ENCODE assay signal across 9 cellular contexts in the genomic region with DNA sequence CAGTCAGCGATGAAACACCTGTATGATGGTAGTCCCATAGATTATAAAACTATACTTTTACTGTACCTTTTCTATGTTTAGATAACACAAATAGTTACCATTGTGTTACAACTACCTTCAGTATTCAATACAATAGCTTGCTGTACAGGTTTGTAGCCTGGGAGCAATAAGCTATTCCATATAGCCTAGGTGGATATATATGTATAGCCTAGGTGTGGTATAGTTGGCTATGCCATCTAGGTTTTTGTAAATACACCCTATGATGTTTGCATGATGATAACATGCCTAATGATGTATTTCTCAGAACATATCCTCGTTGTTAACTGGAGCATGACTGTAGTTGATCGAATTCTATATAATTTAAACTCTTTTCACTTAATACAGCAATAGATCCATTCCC.
"Had no signal": no experiment of that assay in that cellular context is flagged by ENCODE, and none has a peak within 500 bp of the region (broad histone marks: within the 10 kb centered on the region; RNA-seq: fewer than 3 reads in every experiment).

No MANE protein-coding gene starts in this region.

- H3K4me3 ChIP-seq: GM23248, HAP-1, K562 had no signal

- FAIRE-seq: K562 had no signal

- H2AFZ ChIP-seq: GM23248 had no signal

- H3K27ac ChIP-seq: GM23248, HL-60 had no signal

- ATAC-seq: HCT116, K562 had no signal

- DNase-seq: GM23248, GOT3, H7, HFFc6, IMR-90 had no signal

- H3K9me3 ChIP-seq: HAP-1 had no signal

- H3K4me1 ChIP-seq: HAP-1 had no signal
